Comparison of ENCODE assay signal across 16 cellular contexts in genomic region chr21:34922487-34922886, GRCh38.
DNase-seq lines count a peak whose midpoint lies in the region; ATAC-seq, FAIRE-seq and TF ChIP-seq lines count a peak whose summit lies in the region.
"Had no signal": no experiment of that assay in that cellular context is flagged by ENCODE, and none has a peak within 500 bp of the region (broad histone marks: within the 10 kb centered on the region; RNA-seq: fewer than 3 reads in every experiment).

No MANE protein-coding gene starts in this region.

- no peaks in the 10 kb centered on the region for H3K9me3 ChIP-seq in H9 (ENCODE audit: control insufficient read depth, low read depth, low read length)
- H3K9me3 ChIP-seq in tibial nerve: no peaks in the 10 kb centered on the region

- DNase-seq in T-helper 1 cell (no peak), H9 (no peak), natural killer cell (no peak), HTR-8/SVneo (ENCODE audit: insufficient read length, low spot score) (no peak), activated gamma-delta T cell (lab: John Stamatoyannopoulos, UW) (no peak), tibial nerve (ENCODE audit: low spot score in 2 of 2) (no peak)
- no peak for DNase-seq in activated naive CD8-positive, alpha-beta T cell treated with anti-CD3 and anti-CD28 coated beads for 36 hours
- DNase-seq: DMS153; NCI-H1436 treated with DMSO at 0.1 percent for 48 hours; NCI-H345; NCI-H526 treated with DMSO at 0.1 percent for 48 hours; NK-92 treated with Interleukin-12 subunit alpha and Interleukin-12 subunit beta, amount 100 ng/mL, for 24 hours; PC-3 had no signal

- H3K4me2 ChIP-seq in H9 (ENCODE audit: insufficient read depth, insufficient read length, low read length): no peak overlapping the region

- peak overlapping the region; percentile 18 for H3K27ac Mint-ChIP-seq in T-helper 1 cell treated with Interleukin-12 subunit alpha and Interleukin-12 subunit beta and Interleukin-4 antibody, amounts not matched to agents 30 μg/mL and 1 μg/mL, for 36 hours
- no peak overlapping the region for H3K27ac Mint-ChIP-seq in H9
- peak overlapping the region; percentile 34 for H3K27ac Mint-ChIP-seq in activated naive CD8-positive, alpha-beta T cell treated with anti-CD3 and anti-CD28 coated beads for 36 hours
- H3K27ac Mint-ChIP-seq in natural killer cell: peak overlapping the region; percentile 39 to 56

- WGBS in H9 (ENCODE audit: extremely low coverage, insufficient read length, low lambda C conversion rate): no CpG with 5 or more reads among the region's 1 CpG
- WGBS in tibial nerve, 2 donors: 98 to 100% methylated on average over 1 of the region's 1 CpG

- TF ChIP-seq CTCF in H9 (conservative IDR thresholded peaks at IDR 0.05) (peak; percentile 54; the same call in 2 of the 3 replicates), natural killer cell (IDR thresholded peaks at IDR 0.05) (no peak), tibial nerve (IDR thresholded peaks at IDR 0.05) (no peak)

- no peak overlapping the region for H3K9ac ChIP-seq in H9 (ENCODE audit: extremely low read depth, insufficient read length, low read length)

- no peak overlapping the region for H3K4ac ChIP-seq in H9 (ENCODE audit: low read depth, low read length)

- H3K4me3 Mint-ChIP-seq in T-helper 1 cell treated with Interleukin-12 subunit alpha and Interleukin-12 subunit beta and Interleukin-4 antibody, amounts not matched to agents 30 μg/mL and 1 μg/mL, for 36 hours: no peak overlapping the region
- H3K4me3 Mint-ChIP-seq in H9 (no peak overlapping the region), natural killer cell (no peak overlapping the region)
- H3K4me3 Mint-ChIP-seq in activated naive CD8-positive, alpha-beta T cell treated with anti-CD3 and anti-CD28 coated beads for 36 hours: no peak overlapping the region

- H3K36me3 Mint-ChIP-seq in T-helper 1 cell treated with Interleukin-12 subunit alpha and Interleukin-12 subunit beta and Interleukin-4 antibody, amounts not matched to agents 30 μg/mL and 1 μg/mL, for 36 hours (ENCODE audit: low read depth): peaks cover 31% of the 10 kb centered on the region
- H3K36me3 Mint-ChIP-seq in H9 (ENCODE audit: insufficient read depth in 1 of 3, low read depth in 3 of 3) (no peaks in the 10 kb centered on the region), natural killer cell (no peaks in the 10 kb centered on the region)
- peaks cover 14% of the 10 kb centered on the region for H3K36me3 Mint-ChIP-seq in activated naive CD8-positive, alpha-beta T cell treated with anti-CD3 and anti-CD28 coated beads for 36 hours

- no peak overlapping the region for H2AFZ ChIP-seq in H9 (ENCODE audit: low read length)

- no peak overlapping the region for H3K18ac ChIP-seq in H9 (ENCODE audit: insufficient read length, low read depth, low read length)

- no peaks in the 10 kb centered on the region for H3K79me2 ChIP-seq in H9 (ENCODE audit: insufficient read depth, low read length)

- H3K4me3 ChIP-seq in tibial nerve: no peak overlapping the region
- H3K4me3 ChIP-seq: SK-N-MC had no signal

- H2BK5ac ChIP-seq in H9 (ENCODE audit: insufficient read length, low read length): no peak overlapping the region

- no peak overlapping the region for H3T11ph ChIP-seq in H9 (ENCODE audit: low read length)

- no peak overlapping the region for H4K91ac ChIP-seq in H9 (ENCODE audit: insufficient read length, low read depth, low read length)

- no peaks in the 10 kb centered on the region for H3K27me3 Mint-ChIP-seq in T-helper 1 cell treated with Interleukin-12 subunit alpha and Interleukin-12 subunit beta and Interleukin-4 antibody, amounts not matched to agents 30 μg/mL and 1 μg/mL, for 36 hours (ENCODE audit: low read depth)
- peaks cover 2% of the 10 kb centered on the region for H3K27me3 Mint-ChIP-seq in H9 (ENCODE audit: low read depth)
- no peaks in the 10 kb centered on the region for H3K27me3 Mint-ChIP-seq in activated naive CD8-positive, alpha-beta T cell treated with anti-CD3 and anti-CD28 coated beads for 36 hours
- no peaks in the 10 kb centered on the region for H3K27me3 Mint-ChIP-seq in natural killer cell (ENCODE audit: low read depth in 2 of 2)

- no peak overlapping the region for H4K5ac ChIP-seq in H9 (ENCODE audit: insufficient read length, low read depth, low read length)

- H3K56ac ChIP-seq in H9 (ENCODE audit: insufficient read length, low read depth, low read length): no peak overlapping the region

- no peaks in the 10 kb centered on the region for H4K20me1 ChIP-seq in H9 (ENCODE audit: control insufficient read depth, insufficient read depth, insufficient read length)

- no peak for ATAC-seq in natural killer cell
- ATAC-seq: PC-3 had no signal

- no peak for TF ChIP-seq EP300 in tibial nerve (IDR thresholded peaks at IDR 0.05)

- no peaks in the 10 kb centered on the region for H3K36me3 ChIP-seq in tibial nerve

- no peaks in the 10 kb centered on the region for H3K79me1 ChIP-seq in H9 (ENCODE audit: insufficient read depth, low read depth, low read length, poor library complexity, severe bottlenecking)

- H2BK12ac ChIP-seq in H9 (ENCODE audit: insufficient read length, low read depth, low read length): no peak overlapping the region

- no peak overlapping the region for H2AK5ac ChIP-seq in H9 (ENCODE audit: insufficient read length, low read length)

- no peak overlapping the region for H4K8ac ChIP-seq in H9 (replicated peaks; ENCODE audit: insufficient read length, low read depth, low read length)

- no peak overlapping the region for H2BK120ac ChIP-seq in H9 (ENCODE audit: low read depth, low read length, poor library complexity, severe bottlenecking)

- H3K14ac ChIP-seq in H9 (ENCODE audit: insufficient read depth, low read length): no peak overlapping the region

- H3K27ac ChIP-seq in H9 (ENCODE audit: insufficient read length, low read depth, low read length): no peak overlapping the region
- H3K27ac ChIP-seq in tibial nerve: no peak overlapping the region
- H3K27ac ChIP-seq: 22Rv1, SK-N-MC had no signal

- H3K27me3 ChIP-seq in H9 (ENCODE audit: insufficient read depth, low read length): no peaks in the 10 kb centered on the region
- H3K27me3 ChIP-seq in tibial nerve: no peaks in the 10 kb centered on the region

- H3K23me2 ChIP-seq in H9 (ENCODE audit: insufficient read length, low read depth, low read length, poor library complexity, severe bottlenecking): no peaks in the 10 kb centered on the region

- H3K4me1 ChIP-seq in H9 (ENCODE audit: insufficient read depth, low read length) (no peaks in the 10 kb centered on the region; the same call in 1 of the 2 replicates), tibial nerve (peaks cover 0 to 9% (median 0%) of the 10 kb centered on the region in 4 donors)

- H3K23ac ChIP-seq in H9 (ENCODE audit: insufficient read length, low read depth, low read length): no peak overlapping the region

- H2BK15ac ChIP-seq in H9 (ENCODE audit: low read depth, low read length): no peak overlapping the region

- no peak overlapping the region for H2BK20ac ChIP-seq in H9 (ENCODE audit: low read depth, low read length, poor library complexity, severe bottlenecking)

- peaks cover 21% of the 10 kb centered on the region for H3K4me1 Mint-ChIP-seq in T-helper 1 cell treated with Interleukin-12 subunit alpha and Interleukin-12 subunit beta and Interleukin-4 antibody, amounts not matched to agents 30 μg/mL and 1 μg/mL, for 36 hours (ENCODE audit: low read depth)
- no peaks in the 10 kb centered on the region for H3K4me1 Mint-ChIP-seq in H9
- peaks cover 57% of the 10 kb centered on the region for H3K4me1 Mint-ChIP-seq in activated naive CD8-positive, alpha-beta T cell treated with anti-CD3 and anti-CD28 coated beads for 36 hours
- peaks cover 71 to 75% of the 10 kb centered on the region in 2 donors for H3K4me1 Mint-ChIP-seq in natural killer cell

- no peaks in the 10 kb centered on the region for H3K9me3 Mint-ChIP-seq in T-helper 1 cell treated with Interleukin-12 subunit alpha and Interleukin-12 subunit beta and Interleukin-4 antibody, amounts not matched to agents 30 μg/mL and 1 μg/mL, for 36 hours
- no peaks in the 10 kb centered on the region for H3K9me3 Mint-ChIP-seq in H9
- H3K9me3 Mint-ChIP-seq in activated naive CD8-positive, alpha-beta T cell treated with anti-CD3 and anti-CD28 coated beads for 36 hours: no peaks in the 10 kb centered on the region
- H3K9me3 Mint-ChIP-seq in natural killer cell: no peaks in the 10 kb centered on the region

- intact Hi-C loops in natural killer cell (cut with micrococcal nuclease): no loop called here

- FAIRE-seq in HTR-8/SVneo (lab: Jason Lieb, UNC): no peak

- TF ChIP-seq POLR2A in tibial nerve (IDR thresholded peaks at IDR 0.05): no peak

Comparison
In these comparisons a context has a peak if more than half of its experiments do, and no peak if none do; other contexts are left out.
1. H3K27ac Mint-ChIP-seq: peak in T-helper 1 cell treated with Interleukin-12 subunit alpha and Interleukin-12 subunit beta and Interleukin-4 antibody, amounts not matched to agents 30 μg/mL and 1 μg/mL, for 36 hours (single experiment), activated naive CD8-positive, alpha-beta T cell treated with anti-CD3 and anti-CD28 coated beads for 36 hours (single experiment) and natural killer cell (2 of 2); none in H9 (0 of 3).